In genomic region chr19:10291554-10292205, GRCh38 we compare ENCODE assay signal across 8 cellular contexts.
DNase-seq lines count a peak whose midpoint lies in the region; ATAC-seq and TF ChIP-seq lines count a peak whose summit lies in the region.

No MANE protein-coding gene starts in this region.

- DNase-seq in foreskin fibroblast (no peak), skeletal muscle cell (ENCODE audit: low read depth) (no peak), NK-92 (lab: John Stamatoyannopoulos, UW; ENCODE audit: unreplicated experiment) (no peak), amniotic stem cell (lab: John Stamatoyannopoulos, UW) (no peak)

- H3K4me3 ChIP-seq in foreskin fibroblast (ENCODE audit: low read depth in 1 of 2, low read length in 2 of 2) = peak overlapping the region; percentile 44 to 45
- peak overlapping the region; percentile 60 for H3K4me3 ChIP-seq in skeletal muscle cell (ENCODE audit: low read depth, low read length)

- TF ChIP-seq CTCF in foreskin fibroblast (IDR thresholded peaks at IDR 0.05; ENCODE audit: low read depth, low read length) = no peak

- ATAC-seq in GM19438 (IDR thresholded peaks at IDR 0.05; ENCODE audit: low read depth, unreplicated experiment) (peak; percentile 1), SK-N-SH treated with all-trans-retinoic acid at 6 μM for 48 hours (peak; percentile 19), HG03342 (IDR thresholded peaks at IDR 0.05; ENCODE audit: unreplicated experiment) (no peak), HG03378 (IDR thresholded peaks at IDR 0.05; ENCODE audit: unreplicated experiment) (no peak)

TF ChIP-seq in SK-N-SH treated with all-trans-retinoic acid at 6 μM for 48 hours, 23 proteins besides CTCF, POLR2A, EP300 and RAD21:
- TF ChIP-seq ESRRG (CRISPR knock-in tag; IDR thresholded peaks at IDR 0.05) (no peak), PPARA (CRISPR knock-in tag; IDR thresholded peaks at IDR 0.05; ENCODE audit: borderline replicate concordance) (no peak), ZFP30 (CRISPR knock-in tag; IDR thresholded peaks at IDR 0.05) (no peak), RARB (CRISPR knock-in tag; IDR thresholded peaks at IDR 0.05) (no peak), ZNF8 (CRISPR knock-in tag; IDR thresholded peaks at IDR 0.05) (no peak), PATZ1 (CRISPR knock-in tag; IDR thresholded peaks at IDR 0.05; ENCODE audit: borderline replicate concordance) (no peak), ZNF565 (CRISPR knock-in tag; conservative IDR thresholded peaks at IDR 0.05; ENCODE audit: low read depth) (no peak), POU6F1 (CRISPR knock-in tag; IDR thresholded peaks at IDR 0.05; ENCODE audit: borderline replicate concordance, low read depth) (no peak), OSR1 (CRISPR knock-in tag; IDR thresholded peaks at IDR 0.05) (no peak), CSDC2 (CRISPR knock-in tag; IDR thresholded peaks at IDR 0.05) (no peak)
TF ChIP-seq in SK-N-SH treated with all-trans-retinoic acid at 6 μM for 48 hours: peak in this region for 0.

Comparison
In these comparisons a context has a peak if more than half of its experiments do, and no peak if none do; other contexts are left out.
1. ATAC-seq: peak in GM19438 (single experiment) and SK-N-SH treated with all-trans-retinoic acid at 6 μM for 48 hours (single experiment); none in HG03342 (single experiment) and HG03378 (single experiment).